8 cellular contexts compared by ENCODE assay signal in genomic region chr10:91551856-91552255, GRCh38.
DNase-seq lines count a peak whose midpoint lies in the region; ATAC-seq, FAIRE-seq and TF ChIP-seq lines count a peak whose summit lies in the region.

No MANE protein-coding gene starts in this region.

- TF ChIP-seq EP300 in suprapubic skin (IDR thresholded peaks at IDR 0.05): no peak

- H3K4me3 ChIP-seq in fibroblast of villous mesenchyme (ENCODE audit: low read depth, low read length) (no peak overlapping the region), pancreas (no peak overlapping the region), suprapubic skin (no peak overlapping the region)

- FAIRE-seq in pancreas (lab: Jason Lieb, UNC): no peak

- peak; percentile 54 for DNase-seq in AG08396 (ENCODE audit: low spot score)
- DNase-seq in SHP77 (lab: John Stamatoyannopoulos, UW): peak; percentile 9 to 16
- DNase-seq in fibroblast of villous mesenchyme (ENCODE audit: low read depth): peak; percentile 84
- peak in 3 of 6 donors; percentile 42 to 55 (median 49) for DNase-seq in pancreas
- no peak for DNase-seq in suprapubic skin (ENCODE audit: low spot score in 2 of 2)
- no peak for DNase-seq in GM19240 (ENCODE audit: insufficient read length, low spot score)
- DNase-seq in stimulated activated CD4-positive, alpha-beta T cell treated with anti-CD3 and anti-CD28 coated beads, Interleukin-2, amount 100 ng/mL, for 24 hours: no peak

- H3K4me1 ChIP-seq in pancreas (peaks cover 7 to 22% (median 19%) of the 10 kb centered on the region in 3 donors), suprapubic skin (peaks cover 22% of the 10 kb centered on the region)

- intact Hi-C loops in pancreas (cut with DNase I): loop anchor here in 1 of 3 donors (10.0 kb wide), 1 partner anchor 73 kb away; no protein-coding TSS in a partner anchor

- no peaks in the 10 kb centered on the region for H3K9me3 ChIP-seq in pancreas
- H3K9me3 ChIP-seq in suprapubic skin: no peaks in the 10 kb centered on the region

- WGBS in pancreas, 2 donors: 63 to 70% methylated on average over 8 of the region's 8 CpGs
- 69% methylated on average over 8 of the region's 8 CpGs for WGBS in suprapubic skin

- H3K36me3 ChIP-seq in pancreas (no peaks in the 10 kb centered on the region), suprapubic skin (no peaks in the 10 kb centered on the region)

- H3K27me3 ChIP-seq in pancreas (no peaks in the 10 kb centered on the region), suprapubic skin (no peaks in the 10 kb centered on the region)

- no peak for TF ChIP-seq POLR2A in suprapubic skin (IDR thresholded peaks at IDR 0.05)

- ATAC-seq in pancreas: peak; percentile 61 to 78 (median 71)

- H3K27ac ChIP-seq in pancreas (no peak overlapping the region), suprapubic skin (no peak overlapping the region)

- TF ChIP-seq CTCF in GM12873 (IDR thresholded peaks at IDR 0.05; ENCODE audit: insufficient read depth, low read depth, low read length, missing control alignments): peak; percentile 37
- TF ChIP-seq CTCF in fibroblast of villous mesenchyme (IDR thresholded peaks at IDR 0.05; ENCODE audit: insufficient read depth, low read depth, low read length): peak; percentile 95
- peak; percentile 9 to 53 (median 44) for TF ChIP-seq CTCF in pancreas (IDR thresholded peaks at IDR 0.05)
- no peak for TF ChIP-seq CTCF in suprapubic skin (IDR thresholded peaks at IDR 0.05)

Comparison
In these comparisons a context has a peak if more than half of its experiments do, and no peak if none do; other contexts are left out.
1. DNase-seq: peak in AG08396 (single experiment), SHP77 (2 of 2) and fibroblast of villous mesenchyme (single experiment); none in suprapubic skin (0 of 2), GM19240 (single experiment) and stimulated activated CD4-positive, alpha-beta T cell treated with anti-CD3 and anti-CD28 coated beads, Interleukin-2, amount 100 ng/mL, for 24 hours (0 of 2).
2. CTCF ChIP-seq: peak in GM12873 (single experiment), fibroblast of villous mesenchyme (single experiment) and pancreas (4 of 4); none in suprapubic skin (0 of 2).